14 cellular contexts compared by ENCODE assay signal in the genomic region with DNA sequence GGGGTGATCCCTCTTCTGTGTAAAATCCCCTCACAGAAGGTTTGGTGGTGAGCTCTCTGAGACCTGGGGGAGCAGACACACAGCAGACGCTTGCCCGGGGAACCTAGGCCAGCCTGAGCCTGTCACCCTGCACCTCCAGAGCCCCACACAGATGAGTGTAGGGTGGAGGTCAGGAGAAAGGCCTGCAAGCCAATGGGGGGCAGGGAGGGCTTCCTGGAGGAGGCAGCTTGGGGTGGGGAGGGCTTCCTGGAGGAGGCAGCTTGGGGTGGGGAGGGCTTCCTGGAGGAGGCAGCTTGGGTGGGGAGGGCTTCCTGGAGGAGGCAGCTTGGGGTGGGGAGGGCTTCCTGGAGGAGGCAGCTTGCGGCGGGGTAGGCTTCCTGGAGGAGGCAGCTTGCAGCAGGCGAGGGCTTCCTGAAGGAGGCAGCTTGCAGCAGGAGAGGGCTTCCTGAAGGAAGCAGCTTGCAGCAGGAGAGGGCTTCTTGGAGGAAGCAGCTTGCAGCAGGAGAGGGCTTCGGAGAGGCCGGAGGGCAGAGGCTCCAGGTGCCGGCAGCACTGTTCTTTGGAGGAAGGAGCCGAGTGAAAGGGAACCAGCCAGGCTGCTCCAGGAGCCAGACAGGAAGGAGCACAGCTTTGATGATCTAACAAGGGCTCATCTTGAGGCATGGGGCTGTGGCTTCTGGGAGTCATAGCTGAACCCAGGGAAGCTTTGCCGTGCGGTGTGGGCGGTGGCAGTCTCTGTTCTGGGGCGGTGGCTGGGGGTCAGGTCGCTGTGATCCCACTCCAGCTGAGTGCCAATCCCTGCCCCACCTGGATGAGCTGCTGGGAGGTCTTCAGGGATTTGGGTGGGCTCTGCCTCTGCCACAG.
DNase-seq lines count a peak whose midpoint lies in the region; ATAC-seq lines count a peak whose summit lies in the region.
"Had no signal": no experiment of that assay in that cellular context is flagged by ENCODE, and none has a peak within 500 bp of the region (broad histone marks: within the 10 kb centered on the region; RNA-seq: fewer than 3 reads in every experiment).

No MANE protein-coding gene starts in this region.

- DNase-seq in AG08396 (ENCODE audit: low spot score) (peak; percentile 48), ELF-1 (ENCODE audit: low read depth, low spot score) (peak; percentile 5), adipocyte (ENCODE audit: low read depth) (no peak), kidney tubule cell (ENCODE audit: low spot score) (peak; percentile 41), T-helper 2 cell (no peak)
- DNase-seq: Caco-2, erythroblast, NCI-H2081 treated with DMSO at 0.1 percent for 48 hours, T-helper 1 cell had no signal

- no peaks in the 10 kb centered on the region for H3K36me3 ChIP-seq in adipocyte (ENCODE audit: control insufficient read depth, insufficient read depth, low read length, severe bottlenecking)

- H3K9me3 ChIP-seq in adipocyte (ENCODE audit: control insufficient read depth, low read length): no peaks in the 10 kb centered on the region
- H3K9me3 ChIP-seq: Caco-2 had no signal

- H3K4me1 ChIP-seq in adipocyte (ENCODE audit: control insufficient read depth, insufficient read depth, low read length): peaks cover 32% of the 10 kb centered on the region

- no peak overlapping the region for H3K4me3 ChIP-seq in adipocyte (ENCODE audit: low read length)
- H3K4me3 ChIP-seq: GM23338 had no signal

- H3K27me3 ChIP-seq in adipocyte (replicated peaks; ENCODE audit: control insufficient read depth, insufficient read depth, low read length): no peaks in the 10 kb centered on the region

- peak overlapping the region; percentile 68 for H3K9ac ChIP-seq in adipocyte (ENCODE audit: low read length)
- H3K9ac ChIP-seq: KMS-11 had no signal

- ATAC-seq in HG03354 (IDR thresholded peaks at IDR 0.05; ENCODE audit: poor library complexity, severe bottlenecking, unreplicated experiment) (no peak), GM21619 (IDR thresholded peaks at IDR 0.05; ENCODE audit: unreplicated experiment) (no peak), HG03025 (IDR thresholded peaks at IDR 0.05; ENCODE audit: low FRiP score, unreplicated experiment) (no peak)
- ATAC-seq: GM23338 had no signal

Comparison
In these comparisons a context has a peak if more than half of its experiments do, and no peak if none do; other contexts are left out.
1. DNase-seq: peak in AG08396 (single experiment), ELF-1 (single experiment) and kidney tubule cell (single experiment); none in adipocyte (single experiment) and T-helper 2 cell (0 of 5).